ENCODE assay signal across 1 cellular context in the genomic region with DNA sequence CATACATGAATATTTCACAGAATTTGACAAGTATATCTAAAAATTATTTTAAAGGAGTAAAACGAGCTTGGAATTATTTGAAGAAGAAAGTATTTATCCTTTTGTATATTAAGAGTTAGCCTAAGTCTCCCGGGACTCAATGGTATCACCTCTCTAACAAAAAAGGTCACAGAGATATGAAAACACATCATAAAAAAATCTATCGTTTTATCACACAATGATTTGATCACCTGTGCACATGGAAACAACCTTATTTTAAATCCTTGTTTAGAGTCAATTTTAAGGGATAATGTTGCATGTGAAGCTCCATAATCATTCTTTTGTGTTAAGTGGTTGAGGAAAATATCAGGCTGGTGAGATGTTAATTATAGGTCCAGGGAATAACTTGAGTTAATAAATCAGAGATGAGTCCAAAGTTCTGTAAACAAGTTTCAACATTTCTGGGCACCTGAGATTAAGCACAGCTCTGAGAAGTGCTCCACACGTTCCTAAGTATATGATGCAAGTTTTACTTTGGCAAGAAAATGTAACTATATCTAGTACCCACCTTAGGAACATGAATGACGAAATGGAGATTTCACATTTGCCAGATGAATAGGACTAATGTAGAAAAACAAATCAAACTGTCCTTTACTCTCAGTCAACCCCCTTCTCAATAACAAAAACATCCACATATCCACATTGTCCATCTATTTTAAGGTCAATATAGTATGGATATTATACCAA.
TF ChIP-seq lines count a peak whose summit lies in the region.

No MANE protein-coding gene starts in this region.

TF ChIP-seq in GM23338, 12 proteins besides CTCF, POLR2A, EP300 and RAD21 (continued from another document):
- TF ChIP-seq, protein P1, sequence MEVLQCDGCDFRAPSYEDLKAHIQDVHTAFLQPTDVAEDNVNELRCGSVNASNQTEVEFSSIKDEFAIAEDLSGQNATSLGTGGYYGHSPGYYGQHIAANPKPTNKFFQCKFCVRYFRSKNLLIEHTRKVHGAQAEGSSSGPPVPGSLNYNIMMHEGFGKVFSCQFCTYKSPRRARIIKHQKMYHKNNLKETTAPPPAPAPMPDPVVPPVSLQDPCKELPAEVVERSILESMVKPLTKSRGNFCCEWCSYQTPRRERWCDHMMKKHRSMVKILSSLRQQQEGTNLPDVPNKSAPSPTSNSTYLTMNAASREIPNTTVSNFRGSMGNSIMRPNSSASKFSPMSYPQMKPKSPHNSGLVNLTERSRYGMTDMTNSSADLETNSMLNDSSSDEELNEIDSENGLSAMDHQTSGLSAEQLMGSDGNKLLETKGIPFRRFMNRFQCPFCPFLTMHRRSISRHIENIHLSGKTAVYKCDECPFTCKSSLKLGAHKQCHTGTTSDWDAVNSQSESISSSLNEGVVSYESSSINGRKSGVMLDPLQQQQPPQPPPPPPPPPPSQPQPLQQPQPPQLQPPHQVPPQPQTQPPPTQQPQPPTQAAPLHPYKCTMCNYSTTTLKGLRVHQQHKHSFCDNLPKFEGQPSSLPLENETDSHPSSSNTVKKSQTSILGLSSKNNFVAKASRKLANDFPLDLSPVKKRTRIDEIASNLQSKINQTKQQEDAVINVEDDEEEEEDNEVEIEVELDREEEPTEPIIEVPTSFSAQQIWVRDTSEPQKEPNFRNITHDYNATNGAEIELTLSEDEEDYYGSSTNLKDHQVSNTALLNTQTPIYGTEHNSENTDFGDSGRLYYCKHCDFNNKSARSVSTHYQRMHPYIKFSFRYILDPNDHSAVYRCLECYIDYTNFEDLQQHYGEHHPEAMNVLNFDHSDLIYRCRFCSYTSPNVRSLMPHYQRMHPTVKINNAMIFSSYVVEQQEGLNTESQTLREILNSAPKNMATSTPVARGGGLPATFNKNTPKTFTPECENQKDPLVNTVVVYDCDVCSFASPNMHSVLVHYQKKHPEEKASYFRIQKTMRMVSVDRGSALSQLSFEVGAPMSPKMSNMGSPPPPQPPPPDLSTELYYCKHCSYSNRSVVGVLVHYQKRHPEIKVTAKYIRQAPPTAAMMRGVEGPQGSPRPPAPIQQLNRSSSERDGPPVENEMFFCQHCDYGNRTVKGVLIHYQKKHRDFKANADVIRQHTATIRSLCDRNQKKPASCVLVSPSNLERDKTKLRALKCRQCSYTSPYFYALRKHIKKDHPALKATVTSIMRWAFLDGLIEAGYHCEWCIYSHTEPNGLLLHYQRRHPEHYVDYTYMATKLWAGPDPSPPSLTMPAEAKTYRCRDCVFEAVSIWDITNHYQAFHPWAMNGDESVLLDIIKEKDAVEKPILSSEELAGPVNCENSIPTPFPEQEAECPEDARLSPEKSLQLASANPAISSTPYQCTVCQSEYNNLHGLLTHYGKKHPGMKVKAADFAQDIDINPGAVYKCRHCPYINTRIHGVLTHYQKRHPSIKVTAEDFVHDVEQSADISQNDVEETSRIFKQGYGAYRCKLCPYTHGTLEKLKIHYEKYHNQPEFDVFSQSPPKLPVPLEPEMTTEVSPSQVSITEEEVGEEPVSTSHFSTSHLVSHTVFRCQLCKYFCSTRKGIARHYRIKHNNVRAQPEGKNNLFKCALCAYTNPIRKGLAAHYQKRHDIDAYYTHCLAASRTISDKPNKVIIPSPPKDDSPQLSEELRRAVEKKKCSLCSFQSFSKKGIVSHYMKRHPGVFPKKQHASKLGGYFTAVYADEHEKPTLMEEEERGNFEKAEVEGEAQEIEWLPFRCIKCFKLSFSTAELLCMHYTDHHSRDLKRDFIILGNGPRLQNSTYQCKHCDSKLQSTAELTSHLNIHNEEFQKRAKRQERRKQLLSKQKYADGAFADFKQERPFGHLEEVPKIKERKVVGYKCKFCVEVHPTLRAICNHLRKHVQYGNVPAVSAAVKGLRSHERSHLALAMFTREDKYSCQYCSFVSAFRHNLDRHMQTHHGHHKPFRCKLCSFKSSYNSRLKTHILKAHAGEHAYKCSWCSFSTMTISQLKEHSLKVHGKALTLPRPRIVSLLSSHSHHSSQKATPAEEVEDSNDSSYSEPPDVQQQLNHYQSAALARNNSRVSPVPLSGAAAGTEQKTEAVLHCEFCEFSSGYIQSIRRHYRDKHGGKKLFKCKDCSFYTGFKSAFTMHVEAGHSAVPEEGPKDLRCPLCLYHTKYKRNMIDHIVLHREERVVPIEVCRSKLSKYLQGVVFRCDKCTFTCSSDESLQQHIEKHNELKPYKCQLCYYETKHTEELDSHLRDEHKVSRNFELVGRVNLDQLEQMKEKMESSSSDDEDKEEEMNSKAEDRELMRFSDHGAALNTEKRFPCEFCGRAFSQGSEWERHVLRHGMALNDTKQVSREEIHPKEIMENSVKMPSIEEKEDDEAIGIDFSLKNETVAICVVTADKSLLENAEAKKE (CRISPR knock-in tag; IDR thresholded peaks at IDR 0.05) = no peak
- TF ChIP-seq ZNF331 (CRISPR knock-in tag; IDR thresholded peaks at IDR 0.05; ENCODE audit: low read depth) (no peak), POLR2AphosphoS5 (IDR thresholded peaks at IDR 0.05; ENCODE audit: low read depth) (no peak), EZH2phosphoT487 (IDR thresholded peaks at IDR 0.05; ENCODE audit: unreplicated experiment) (no peak), NANOG (IDR thresholded peaks at IDR 0.05; ENCODE audit: borderline replicate concordance) (no peak), ZNF114 (CRISPR knock-in tag; IDR thresholded peaks at IDR 0.05) (no peak)
- TF ChIP-seq, protein P2, sequence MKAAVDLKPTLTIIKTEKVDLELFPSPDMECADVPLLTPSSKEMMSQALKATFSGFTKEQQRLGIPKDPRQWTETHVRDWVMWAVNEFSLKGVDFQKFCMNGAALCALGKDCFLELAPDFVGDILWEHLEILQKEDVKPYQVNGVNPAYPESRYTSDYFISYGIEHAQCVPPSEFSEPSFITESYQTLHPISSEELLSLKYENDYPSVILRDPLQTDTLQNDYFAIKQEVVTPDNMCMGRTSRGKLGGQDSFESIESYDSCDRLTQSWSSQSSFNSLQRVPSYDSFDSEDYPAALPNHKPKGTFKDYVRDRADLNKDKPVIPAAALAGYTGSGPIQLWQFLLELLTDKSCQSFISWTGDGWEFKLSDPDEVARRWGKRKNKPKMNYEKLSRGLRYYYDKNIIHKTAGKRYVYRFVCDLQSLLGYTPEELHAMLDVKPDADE (IDR thresholded peaks at IDR 0.05) = no peak
TF ChIP-seq in GM23338: peak in this region for 0.
